Comparison of ENCODE assay signal across 8 cellular contexts in the genomic region with DNA sequence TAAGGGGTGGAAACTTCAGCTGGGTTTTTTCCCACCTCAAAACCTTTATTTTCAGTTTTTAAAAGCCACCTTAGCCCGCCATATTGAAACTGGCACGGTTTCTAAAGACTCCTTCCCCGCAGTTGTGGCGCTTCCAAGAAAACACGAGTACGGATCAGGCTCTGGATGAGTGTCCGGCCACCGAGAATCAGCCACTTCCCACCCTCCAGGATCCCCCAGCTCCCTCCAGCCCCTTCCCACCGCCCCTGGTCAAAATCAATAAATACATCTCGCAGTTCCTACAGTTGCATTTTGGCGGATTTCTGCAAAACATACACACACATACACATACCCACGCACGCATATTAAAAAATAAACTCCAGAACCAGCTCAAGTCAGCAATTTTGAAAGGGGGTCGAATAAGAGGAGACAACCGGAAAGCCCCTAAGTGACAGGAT. TPM values are rescaled to one million over a fixed set of nuclear protein-coding genes. Genes with fewer than 3 reads are reported as not detected.
DNase-seq lines count a peak whose midpoint lies in the region; ATAC-seq and TF ChIP-seq lines count a peak whose summit lies in the region.

No MANE protein-coding gene starts in this region.

- DNase-seq in astrocyte of the spinal cord (ENCODE audit: low read depth, low spot score), result peak; percentile 21
- no peak for DNase-seq in lower lobe of right lung
- no peak for DNase-seq in suprapubic skin (ENCODE audit: low spot score in 2 of 2)
- no peak for DNase-seq in activated gamma-delta T cell treated with Interleukin-2 at 50 U/mL for 16 hours
- DNase-seq in NCI-H2029 (lab: John Stamatoyannopoulos, UW), result no peak
- DNase-seq in omental fat pad (ENCODE audit: low spot score), result no peak

- in situ Hi-C loops in astrocyte of the spinal cord (cut with HindIII; ENCODE audit: low sequenced_read_pairs), result loop anchor here (10.0 kb wide), 1 partner anchor 145 kb away; no protein-coding TSS in a partner anchor

- H3K9me3 ChIP-seq in KOPT-K1 (ENCODE audit: insufficient read depth, low read length, poor library complexity, severe bottlenecking) (no peaks in the 10 kb centered on the region), lower lobe of right lung (no peaks in the 10 kb centered on the region), suprapubic skin (no peaks in the 10 kb centered on the region)

- intact Hi-C loops in lower lobe of right lung (cut with DNase I), result loop anchor here (10.0 kb wide), 1 partner anchor 145 kb away; no protein-coding TSS in a partner anchor

- WGBS in suprapubic skin, result under 1% methylated on average over 15 of the region's 15 CpGs

- ATAC-seq in GM18511 (IDR thresholded peaks at IDR 0.05; ENCODE audit: unreplicated experiment) (peak; percentile 3), lower lobe of right lung (no peak), omental fat pad (ENCODE audit: low FRiP score) (no peak)

- no peak for TF ChIP-seq EP300 in suprapubic skin (IDR thresholded peaks at IDR 0.05)

- TF ChIP-seq CTCF in astrocyte of the spinal cord (IDR thresholded peaks at IDR 0.05; ENCODE audit: low read depth, low read length), result no peak
- no peak for TF ChIP-seq CTCF in lower lobe of right lung (IDR thresholded peaks at IDR 0.05)
- no peak for TF ChIP-seq CTCF in suprapubic skin (IDR thresholded peaks at IDR 0.05)
- TF ChIP-seq CTCF in omental fat pad (IDR thresholded peaks at IDR 0.05), result no peak

- peaks cover 44% of the 10 kb centered on the region for H3K4me1 ChIP-seq in lower lobe of right lung
- H3K4me1 ChIP-seq in suprapubic skin, result peaks cover 53% of the 10 kb centered on the region

- H3K4me3 ChIP-seq in astrocyte of the spinal cord (ENCODE audit: low read depth, low read length) (peak overlapping the region; percentile 65), lower lobe of right lung (peak overlapping the region; percentile 74), suprapubic skin (peak overlapping the region; percentile 77)

- H3K36me3 ChIP-seq in KOPT-K1 (ENCODE audit: insufficient read depth, low read length), result peaks cover 7% of the 10 kb centered on the region; the same call in 1 of the 2 replicates
- no peaks in the 10 kb centered on the region for H3K36me3 ChIP-seq in lower lobe of right lung
- no peaks in the 10 kb centered on the region for H3K36me3 ChIP-seq in suprapubic skin

- H3K27ac ChIP-seq in KOPT-K1 (ENCODE audit: low read depth, low read length, poor library complexity, severe bottlenecking) (peak overlapping the region; percentile 73), lower lobe of right lung (no peak overlapping the region), suprapubic skin (no peak overlapping the region)

- H3K27me3 ChIP-seq in lower lobe of right lung (ENCODE audit: low read depth) (peaks cover 38% of the 10 kb centered on the region), suprapubic skin (peaks cover 65% of the 10 kb centered on the region)

- no peak for TF ChIP-seq POLR2A in suprapubic skin (IDR thresholded peaks at IDR 0.05)

RNA-seq across cellular contexts. Expression of gene SFMBT2, which starts 1.1 kb away (rescaled TPM):
- total RNA-seq in lower lobe of right lung, result 22.3 TPM
- 1 to 10 TPM; 1.2 to 5.5 (median 3.2) TPM for total RNA-seq in suprapubic skin
- total RNA-seq in omental fat pad, result 10 to 100 TPM in 2 of 4 donors, 1 to 10 TPM in 2; 6.2 to 12.0 (median 9.4) TPM
